In the genomic region with DNA sequence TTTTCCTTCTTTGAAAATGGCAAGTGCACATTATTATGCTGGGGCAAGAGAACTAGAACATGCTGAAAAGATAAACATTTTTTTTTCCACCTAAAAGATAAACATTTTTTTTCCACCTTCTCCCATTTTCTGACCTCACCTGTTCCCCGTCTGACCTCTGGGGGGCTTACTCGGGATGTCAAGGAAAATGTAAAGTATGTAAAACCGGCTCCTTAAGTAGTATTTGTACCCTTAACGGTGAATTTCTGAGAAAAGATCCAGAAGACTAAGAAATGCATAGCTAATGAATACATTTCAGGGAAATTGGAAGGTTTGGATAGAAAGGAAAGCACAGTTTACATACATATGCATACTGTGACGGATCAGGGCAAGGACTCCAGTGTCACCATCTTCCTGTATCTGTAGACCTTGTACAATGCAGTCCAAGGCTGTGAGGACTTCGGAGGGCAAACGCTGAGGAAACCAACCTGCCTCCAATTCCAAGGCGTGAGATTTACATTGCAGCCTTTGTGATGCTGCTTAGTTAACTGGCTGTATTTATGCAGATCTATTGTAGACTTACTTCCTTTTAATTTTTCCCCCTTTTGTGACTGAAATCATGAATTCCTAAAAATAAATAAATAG, we compare ENCODE assay signal across 1 cellular context.
TF ChIP-seq lines count a peak whose summit lies in the region.

No MANE protein-coding gene starts in this region.

TF ChIP-seq in WTC11, 78 proteins besides CTCF, POLR2A, EP300 and RAD21 (continued from another document):
- TF ChIP-seq, protein P1, sequence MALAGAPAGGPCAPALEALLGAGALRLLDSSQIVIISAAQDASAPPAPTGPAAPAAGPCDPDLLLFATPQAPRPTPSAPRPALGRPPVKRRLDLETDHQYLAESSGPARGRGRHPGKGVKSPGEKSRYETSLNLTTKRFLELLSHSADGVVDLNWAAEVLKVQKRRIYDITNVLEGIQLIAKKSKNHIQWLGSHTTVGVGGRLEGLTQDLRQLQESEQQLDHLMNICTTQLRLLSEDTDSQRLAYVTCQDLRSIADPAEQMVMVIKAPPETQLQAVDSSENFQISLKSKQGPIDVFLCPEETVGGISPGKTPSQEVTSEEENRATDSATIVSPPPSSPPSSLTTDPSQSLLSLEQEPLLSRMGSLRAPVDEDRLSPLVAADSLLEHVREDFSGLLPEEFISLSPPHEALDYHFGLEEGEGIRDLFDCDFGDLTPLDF (CRISPR knock-in tag; IDR thresholded peaks at IDR 0.05), result no peak
- TF ChIP-seq, protein P2, sequence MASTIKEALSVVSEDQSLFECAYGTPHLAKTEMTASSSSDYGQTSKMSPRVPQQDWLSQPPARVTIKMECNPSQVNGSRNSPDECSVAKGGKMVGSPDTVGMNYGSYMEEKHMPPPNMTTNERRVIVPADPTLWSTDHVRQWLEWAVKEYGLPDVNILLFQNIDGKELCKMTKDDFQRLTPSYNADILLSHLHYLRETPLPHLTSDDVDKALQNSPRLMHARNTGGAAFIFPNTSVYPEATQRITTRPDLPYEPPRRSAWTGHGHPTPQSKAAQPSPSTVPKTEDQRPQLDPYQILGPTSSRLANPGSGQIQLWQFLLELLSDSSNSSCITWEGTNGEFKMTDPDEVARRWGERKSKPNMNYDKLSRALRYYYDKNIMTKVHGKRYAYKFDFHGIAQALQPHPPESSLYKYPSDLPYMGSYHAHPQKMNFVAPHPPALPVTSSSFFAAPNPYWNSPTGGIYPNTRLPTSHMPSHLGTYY (CRISPR knock-in tag; IDR thresholded peaks at IDR 0.05), result no peak
- TF ChIP-seq, protein P3, sequence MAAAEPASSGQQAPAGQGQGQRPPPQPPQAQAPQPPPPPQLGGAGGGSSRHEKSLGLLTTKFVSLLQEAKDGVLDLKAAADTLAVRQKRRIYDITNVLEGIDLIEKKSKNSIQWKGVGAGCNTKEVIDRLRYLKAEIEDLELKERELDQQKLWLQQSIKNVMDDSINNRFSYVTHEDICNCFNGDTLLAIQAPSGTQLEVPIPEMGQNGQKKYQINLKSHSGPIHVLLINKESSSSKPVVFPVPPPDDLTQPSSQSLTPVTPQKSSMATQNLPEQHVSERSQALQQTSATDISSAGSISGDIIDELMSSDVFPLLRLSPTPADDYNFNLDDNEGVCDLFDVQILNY (CRISPR knock-in tag; IDR thresholded peaks at IDR 0.05), result no peak
